Comparison of ENCODE assay signal across 10 cellular contexts in the genomic region with DNA sequence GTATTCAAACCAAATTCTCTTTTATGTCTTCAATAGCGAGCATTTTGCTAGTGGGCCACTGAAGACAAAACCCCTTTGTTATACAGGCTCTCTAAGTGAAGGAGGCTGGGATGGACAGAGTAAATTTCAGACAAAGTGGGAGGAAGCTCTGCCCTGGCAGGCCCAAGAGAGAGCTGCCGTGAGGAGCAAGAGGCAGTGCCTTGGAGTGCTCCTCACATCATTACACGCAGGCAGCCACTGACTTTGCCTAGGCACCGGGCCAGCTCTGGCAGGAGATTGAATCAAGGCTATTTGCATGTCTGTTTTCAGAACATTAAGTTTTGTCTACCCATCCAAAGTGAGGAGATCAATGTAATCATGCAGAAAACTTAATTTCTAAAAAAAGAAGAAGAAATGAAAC.
DNase-seq lines count a peak whose midpoint lies in the region; ATAC-seq and TF ChIP-seq lines count a peak whose summit lies in the region.
"Had no signal": no experiment of that assay in that cellular context is flagged by ENCODE, and none has a peak within 500 bp of the region (broad histone marks: within the 10 kb centered on the region; RNA-seq: fewer than 3 reads in every experiment).

No MANE protein-coding gene starts in this region.

- peak overlapping the region; percentile 26 to 44 for H3K27ac ChIP-seq in tibial artery
- H3K27ac ChIP-seq: HL-60, VCaP had no signal

- no peaks in the 10 kb centered on the region for H3K9me3 Mint-ChIP-seq in stimulated activated naive B cell treated with anti-CD40 and anti-IgM and Interleukin-4, amounts not matched to agents 10 μg/mL and 1 μg/mL and 100 μg/mL, for 72 hours

- H3K36me3 ChIP-seq in tibial artery = no peaks in the 10 kb centered on the region

- H3K9me3 ChIP-seq in tibial artery = no peaks in the 10 kb centered on the region

- H3K27me3 ChIP-seq in tibial artery = no peaks in the 10 kb centered on the region

- TF ChIP-seq CTCF in tibial artery (IDR thresholded peaks at IDR 0.05) = no peak

- no peak overlapping the region for H3K27ac Mint-ChIP-seq in stimulated activated naive B cell treated with anti-CD40 and anti-IgM and Interleukin-4, amounts not matched to agents 10 μg/mL and 1 μg/mL and 100 μg/mL, for 72 hours

- H3K4me3 ChIP-seq in tibial artery = no peak overlapping the region

- H3K4me1 ChIP-seq in tibial artery = peaks cover 0 to 23% (median 13%) of the 10 kb centered on the region in 4 donors

- DNase-seq in Right ventricle myocardium inferior (ENCODE audit: missing footprints) = peak; percentile 87
- DNase-seq in tibial artery = peak; percentile 79 to 84
- no peak for DNase-seq in activated CD4-positive, alpha-beta T cell treated with anti-CD3 and anti-CD28 coated beads, Interleukin-2, amount 50 U/mL, for 1 hour
- no peak for DNase-seq in stimulated activated CD4-positive, alpha-beta T cell treated with anti-CD3 and anti-CD28 coated beads, Interleukin-1b, Interleukin-23, amount 100 ng/mL, for 48 hours
- DNase-seq in stimulated activated naive B cell treated with anti-CD40 and anti-IgM and Interleukin-4, amounts not matched to agents 10 μg/mL and 1 μg/mL and 100 μg/mL, for 72 hours = no peak
- no peak for DNase-seq in SKM-1 treated with dmso at 0.1 percent for 144 hours (lab: John Stamatoyannopoulos, UW; ENCODE audit: unreplicated experiment)

- no peaks in the 10 kb centered on the region for H3K27me3 Mint-ChIP-seq in stimulated activated naive B cell treated with anti-CD40 and anti-IgM and Interleukin-4, amounts not matched to agents 10 μg/mL and 1 μg/mL and 100 μg/mL, for 72 hours

- no peaks in the 10 kb centered on the region for H3K36me3 Mint-ChIP-seq in stimulated activated naive B cell treated with anti-CD40 and anti-IgM and Interleukin-4, amounts not matched to agents 10 μg/mL and 1 μg/mL and 100 μg/mL, for 72 hours

- H3K4me3 Mint-ChIP-seq in stimulated activated naive B cell treated with anti-CD40 and anti-IgM and Interleukin-4, amounts not matched to agents 10 μg/mL and 1 μg/mL and 100 μg/mL, for 72 hours = no peak overlapping the region

- H3K4me1 Mint-ChIP-seq in stimulated activated naive B cell treated with anti-CD40 and anti-IgM and Interleukin-4, amounts not matched to agents 10 μg/mL and 1 μg/mL and 100 μg/mL, for 72 hours = peaks cover 0 to 6% of the 10 kb centered on the region in 2 donors

- intact Hi-C loops in Right ventricle myocardium inferior (cut with DNase I) = no loop called here
- intact Hi-C loops in tibial artery (cut with DNase I; ENCODE audit: low total_unique reads) = loop anchor here (10.0 kb wide), 1 partner anchor 244 kb away; no protein-coding TSS in a partner anchor

- ATAC-seq in GM21381 (IDR thresholded peaks at IDR 0.05; ENCODE audit: unreplicated experiment) (peak; percentile 30), HG03558 (IDR thresholded peaks at IDR 0.05; ENCODE audit: extremely low read depth, unreplicated experiment) (peak; percentile 22), Right ventricle myocardium inferior (peak; percentile 69)
- no peak for ATAC-seq in stimulated activated naive B cell treated with anti-CD40 and anti-IgM and Interleukin-4, amounts not matched to agents 10 μg/mL and 1 μg/mL and 100 μg/mL, for 72 hours (replicated peaks)

Comparison
In these comparisons a context has a peak if more than half of its experiments do, and no peak if none do; other contexts are left out.
1. ATAC-seq: peak in GM21381 (single experiment), HG03558 (single experiment) and Right ventricle myocardium inferior (single experiment); none in stimulated activated naive B cell treated with anti-CD40 and anti-IgM and Interleukin-4, amounts not matched to agents 10 μg/mL and 1 μg/mL and 100 μg/mL, for 72 hours (0 of 2).
2. DNase-seq: peak in Right ventricle myocardium inferior (single experiment) and tibial artery (2 of 2); none in activated CD4-positive, alpha-beta T cell treated with anti-CD3 and anti-CD28 coated beads, Interleukin-2, amount 50 U/mL, for 1 hour (single experiment), stimulated activated CD4-positive, alpha-beta T cell treated with anti-CD3 and anti-CD28 coated beads, Interleukin-1b, Interleukin-23, amount 100 ng/mL, for 48 hours (single experiment), stimulated activated naive B cell treated with anti-CD40 and anti-IgM and Interleukin-4, amounts not matched to agents 10 μg/mL and 1 μg/mL and 100 μg/mL, for 72 hours (single experiment) and SKM-1 treated with dmso at 0.1 percent for 144 hours (single experiment).